ENCODE assay signal across 1 cellular context in genomic region chr22:21867528-21868266, GRCh38.
TF ChIP-seq lines count a peak whose summit lies in the region.

MAPK1 (minus strand) TSS chr22:21867645; CDS start chr22:21867440, 205 bp downstream.

TF ChIP-seq in H1, 55 proteins besides CTCF, POLR2A, EP300 and RAD21 (continued from another document):
- TF ChIP-seq SP1 (IDR thresholded peaks at IDR 0.05; ENCODE audit: low read depth, low read length) (no peak), TAF1 (IDR thresholded peaks at IDR 0.05; ENCODE audit: low read depth, low read length) (peak; percentile 86), ASH2L (IDR thresholded peaks at IDR 0.05; ENCODE audit: low read length) (peak; percentile 85), BRCA1 (IDR thresholded peaks at IDR 0.05; ENCODE audit: low read depth, low read length) (no peak), TBP (IDR thresholded peaks at IDR 0.05; ENCODE audit: low read depth, low read length) (peak; percentile 64; the same call in 1 of the 2 replicates), CBX8 (IDR thresholded peaks at IDR 0.05; ENCODE audit: borderline replicate concordance, low read depth, low read length) (no peak), RFX5 (IDR thresholded peaks at IDR 0.05; ENCODE audit: borderline replicate concordance, low read depth, low read length) (no peak), TEAD4 (IDR thresholded peaks at IDR 0.05; ENCODE audit: low read depth, low read length) (no peak; the same call in 1 of the 2 replicates), USF2 (IDR thresholded peaks at IDR 0.05; ENCODE audit: low read length) (peak; percentile 75), SIRT6 (IDR thresholded peaks at IDR 0.05; ENCODE audit: low read length) (no peak), CHD1 (IDR thresholded peaks at IDR 0.05; ENCODE audit: low read depth, low read length) (no peak), ZNF274 (IDR thresholded peaks at IDR 0.05; ENCODE audit: borderline replicate concordance, extremely low read depth, low read length) (no peak), HDAC2 (IDR thresholded peaks at IDR 0.05; ENCODE audit: borderline replicate concordance in 1 of 2, low read depth in 2 of 2, low read length in 2 of 2) (no peak), SP4 (IDR thresholded peaks at IDR 0.05; ENCODE audit: low read length) (no peak), JUN (IDR thresholded peaks at IDR 0.05; ENCODE audit: low read depth, low read length) (no peak), GABPA (IDR thresholded peaks at IDR 0.05; ENCODE audit: borderline replicate concordance, insufficient read depth, low read length) (no peak), CTBP2 (IDR thresholded peaks at IDR 0.05; ENCODE audit: borderline replicate concordance, insufficient read depth, insufficient read length, low read length) (no peak), NANOG (IDR thresholded peaks at IDR 0.05; ENCODE audit: insufficient read depth, low read depth, low read length, poor library complexity, severe bottlenecking) (no peak), HDAC6 (IDR thresholded peaks at IDR 0.05; ENCODE audit: low read depth, low read length) (no peak), POLR2AphosphoS5 (IDR thresholded peaks at IDR 0.05; ENCODE audit: low read depth, low read length) (peak; percentile 90), TAF7 (optimal IDR thresholded peaks at IDR 0.05; ENCODE audit: borderline replicate concordance, low read depth, low read length) (peak; percentile 48), SAP30 (IDR thresholded peaks at IDR 0.05; ENCODE audit: insufficient read depth, insufficient replicate concordance, low read length) (no peak), CHD7 (IDR thresholded peaks at IDR 0.05; ENCODE audit: insufficient replicate concordance, low read length) (no peak), SIN3A (conservative IDR thresholded peaks at IDR 0.05 in 1 of 2, IDR thresholded peaks at IDR 0.05 in 1 of 2; ENCODE audit: low read depth in 1 of 2, low read length in 2 of 2) (peak in 1 of 2 experiments; percentile 62; a peak in 1 of 4 replicates), KDM5A (IDR thresholded peaks at IDR 0.05; ENCODE audit: low read length) (no peak), SUZ12 (IDR thresholded peaks at IDR 0.05; ENCODE audit: low read length) (no peak), TCF12 (IDR thresholded peaks at IDR 0.05; ENCODE audit: low read depth, low read length) (no peak), POU5F1 (IDR thresholded peaks at IDR 0.05; ENCODE audit: low read depth, low read length) (no peak), JUND (IDR thresholded peaks at IDR 0.05; ENCODE audit: low read length) (no peak), FOSL1 (IDR thresholded peaks at IDR 0.05; ENCODE audit: insufficient read depth, low read depth, low read length) (no peak), RNF2 (IDR thresholded peaks at IDR 0.05; ENCODE audit: borderline replicate concordance, low read depth, low read length, missing control alignments, poor library complexity, severe bottlenecking) (no peak), SP2 (IDR thresholded peaks at IDR 0.05; ENCODE audit: low read length) (no peak), ATF3 (IDR thresholded peaks at IDR 0.05; ENCODE audit: insufficient read depth, low read depth, low read length) (peak; percentile 39; the same call in 1 of the 2 replicates), KDM1A (IDR thresholded peaks at IDR 0.05; ENCODE audit: borderline replicate concordance, low read length) (no peak), CEBPB (IDR thresholded peaks at IDR 0.05; ENCODE audit: low read depth, low read length) (no peak), BACH1 (IDR thresholded peaks at IDR 0.05; ENCODE audit: low read length) (no peak), E2F6 (IDR thresholded peaks at IDR 0.05) (peak; percentile 81), BCL11A (IDR thresholded peaks at IDR 0.05; ENCODE audit: low read depth in 2 of 2, low read length in 2 of 2) (no peak), MAX (IDR thresholded peaks at IDR 0.05) (peak; percentile 91), PHF8 (conservative IDR thresholded peaks at IDR 0.05; ENCODE audit: low read depth, low read length) (peak; percentile 83; the same call in 1 of the 2 replicates), MAFK (IDR thresholded peaks at IDR 0.05; ENCODE audit: low read depth, low read length) (no peak), NRF1 (IDR thresholded peaks at IDR 0.05; ENCODE audit: low read depth, low read length) (no peak), CBX5 (IDR thresholded peaks at IDR 0.05; ENCODE audit: low read depth, low read length) (no peak), EGR1 (IDR thresholded peaks at IDR 0.05; ENCODE audit: borderline replicate concordance, low read depth, low read length) (peak; percentile 99), GTF2F1 (IDR thresholded peaks at IDR 0.05; ENCODE audit: borderline replicate concordance, low read depth, low read length) (0 out of 2 replicates have a peak, but pooled peaks have one; percentile 16), CREB1 (IDR thresholded peaks at IDR 0.05) (peak; percentile 79), SIX5 (IDR thresholded peaks at IDR 0.05; ENCODE audit: low read depth, low read length) (no peak)
